In the genomic region with DNA sequence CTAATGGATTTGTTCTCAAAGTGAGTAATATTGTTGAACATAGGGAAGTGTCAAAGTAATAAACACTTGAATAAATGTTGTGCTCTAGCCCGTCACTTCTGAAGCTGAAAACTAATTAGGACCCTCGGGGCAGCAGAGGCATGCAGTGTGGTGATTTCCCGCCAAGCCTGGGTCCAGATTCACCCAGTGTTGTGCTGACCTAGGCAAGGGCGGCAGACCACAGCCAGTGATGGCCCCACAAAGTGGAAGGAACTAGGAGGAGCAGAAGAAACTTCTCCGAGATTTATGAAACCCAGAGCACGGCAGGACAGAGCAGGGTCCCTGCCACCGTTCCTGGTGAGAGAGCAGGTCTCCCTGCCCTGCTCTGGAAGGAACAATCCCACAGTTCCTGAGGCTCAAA, we compare ENCODE assay signal across 31 cellular contexts.
"Had no signal": no experiment of that assay in that cellular context is flagged by ENCODE, and none has a peak within 500 bp of the region (broad histone marks: within the 10 kb centered on the region; RNA-seq: fewer than 3 reads in every experiment).

No MANE protein-coding gene starts in this region.

- H3K4me3 ChIP-seq: ascending aorta, cardiac muscle cell, PC-9 had no signal

- H3K27ac Mint-ChIP-seq: activated B cell treated with CpG ODN at 0.5 μM for 24 hours; activated CD8-positive, alpha-beta T cell treated with anti-CD3 and anti-CD28 coated beads for 36 hours; activated naive CD4-positive, alpha-beta T cell treated with anti-CD3 and anti-CD28 coated beads, Interleukin-2, amount 50 U/mL, for 24 hours; activated naive CD8-positive, alpha-beta T cell treated with anti-CD3 and anti-CD28 coated beads, Interleukin-2, amount 10 ng/mL, durations not matched to agents 7 days and 5 days; activated T-helper 2 cell treated with anti-CD3 and anti-CD28 coated beads, Interferon-gamma antibody, Interleukin-2, Interleukin-4, amounts not matched to agents 10 μg/mL and 5 μg/mL and 100 μg/mL, durations not matched to agents 14 hours and 24 hours and 36 hours had no signal

- H2AFZ ChIP-seq: PC-9 had no signal

- H3K9me3 Mint-ChIP-seq: activated B cell treated with CpG ODN at 0.5 μM for 24 hours; activated CD8-positive, alpha-beta T cell treated with anti-CD3 and anti-CD28 coated beads for 36 hours; activated naive CD4-positive, alpha-beta T cell treated with anti-CD3 and anti-CD28 coated beads, Interleukin-2, amount 50 U/mL, for 24 hours; activated naive CD8-positive, alpha-beta T cell treated with anti-CD3 and anti-CD28 coated beads, Interleukin-2, amount 10 ng/mL, durations not matched to agents 7 days and 5 days; activated T-helper 2 cell treated with anti-CD3 and anti-CD28 coated beads, Interferon-gamma antibody, Interleukin-2, Interleukin-4, amounts not matched to agents 10 μg/mL and 5 μg/mL and 100 μg/mL, durations not matched to agents 14 hours and 24 hours and 36 hours; central memory CD8-positive, alpha-beta T cell had no signal

- H3K27ac ChIP-seq: ascending aorta, cardiac muscle cell, KMS-11, PC-9, RWPE1, VCaP had no signal

- H3K4me1 Mint-ChIP-seq: activated B cell treated with CpG ODN at 0.5 μM for 24 hours; activated naive CD4-positive, alpha-beta T cell treated with anti-CD3 and anti-CD28 coated beads, Interleukin-2, amount 50 U/mL, for 24 hours; activated naive CD8-positive, alpha-beta T cell treated with anti-CD3 and anti-CD28 coated beads, Interleukin-2, amount 10 ng/mL, durations not matched to agents 7 days and 5 days; central memory CD8-positive, alpha-beta T cell had no signal

- DNase-seq: activated B cell treated with CpG ODN at 0.5 μM for 24 hours; activated CD4-positive, alpha-beta T cell treated with anti-CD3 and anti-CD28 coated beads for 48 hours; activated CD4-positive, alpha-beta T cell treated with anti-CD3 and anti-CD28 coated beads, Interleukin-2, amount 50 U/mL, for 4 hours; activated CD4-positive, CD25-positive, alpha-beta regulatory T cell treated with anti-CD3 and anti-CD28 coated beads, Interleukin-2, amount 50 U/mL, for 72 hours; activated CD8-positive, alpha-beta T cell treated with anti-CD3 and anti-CD28 coated beads for 36 hours; activated gamma-delta T cell; activated naive CD4-positive, alpha-beta T cell treated with Interleukin-2 at 50 U/mL for 16 hours; activated naive CD8-positive, alpha-beta T cell treated with anti-CD3 and anti-CD28 coated beads, Interleukin-2, amount 10 ng/mL, durations not matched to agents 7 days and 5 days; activated T-cell treated with anti-CD3 and anti-CD28 coated beads, Interleukin-2, amount 50 U/mL, for 1 hour; MM.1S; MV-4-11; NCI-H1092; NCI-H1436 treated with DMSO at 0.1 percent for 48 hours; NCI-H1694 treated with DMSO at 0.1 percent for 48 hours; NCI-H2029; NCI-H345; NCI-H524 treated with DMSO at 0.1 percent for 48 hours; PC-9; Right ventricle myocardium superior; SW 1271; T-helper 1 cell; T-helper 2 cell; T-helper 9 cell had no signal

- H3K9me3 ChIP-seq: ascending aorta had no signal

- H3K36me3 ChIP-seq: ascending aorta, cardiac muscle cell had no signal

- H3K4me1 ChIP-seq: ascending aorta had no signal

- H3K27me3 ChIP-seq: ascending aorta, cardiac muscle cell had no signal

- H3K4me3 Mint-ChIP-seq: activated B cell treated with CpG ODN at 0.5 μM for 24 hours; activated CD8-positive, alpha-beta T cell treated with anti-CD3 and anti-CD28 coated beads for 36 hours; activated naive CD4-positive, alpha-beta T cell treated with anti-CD3 and anti-CD28 coated beads, Interleukin-2, amount 50 U/mL, for 24 hours; activated naive CD8-positive, alpha-beta T cell treated with anti-CD3 and anti-CD28 coated beads, Interleukin-2, amount 10 ng/mL, durations not matched to agents 7 days and 5 days; central memory CD8-positive, alpha-beta T cell had no signal

- ATAC-seq: activated CD8-positive, alpha-beta T cell treated with anti-CD3 and anti-CD28 coated beads for 36 hours had no signal

- H3K4me2 ChIP-seq: KMS-11, PC-9 had no signal

- H3K36me3 Mint-ChIP-seq: activated naive CD4-positive, alpha-beta T cell treated with anti-CD3 and anti-CD28 coated beads, Interleukin-2, amount 50 U/mL, for 24 hours; activated naive CD8-positive, alpha-beta T cell treated with anti-CD3 and anti-CD28 coated beads, Interleukin-2, amount 10 ng/mL, durations not matched to agents 7 days and 5 days had no signal
